ENCODE assay signal across 8 cellular contexts in genomic region chr17:62968445-62968923, GRCh38. TPM values are rescaled to one million over a fixed set of nuclear protein-coding genes. Genes with fewer than 3 reads are reported as not detected.
DNase-seq lines count a peak whose midpoint lies in the region; ATAC-seq, FAIRE-seq and TF ChIP-seq lines count a peak whose summit lies in the region.

No MANE protein-coding gene starts in this region.

- no peak overlapping the region for H3K9ac ChIP-seq in kidney (ENCODE audit: low read length in 2 of 2)

- H3K9me3 ChIP-seq in breast epithelium (no peaks in the 10 kb centered on the region), kidney (ENCODE audit: control insufficient read depth in 1 of 2, low read length in 2 of 2) (no peaks in the 10 kb centered on the region)

- no peak overlapping the region for H3K27ac ChIP-seq in breast epithelium
- no peak overlapping the region for H3K27ac ChIP-seq in kidney (ENCODE audit: low read depth in 2 of 2, low read length in 2 of 2)

- H3K27ac Mint-ChIP-seq in T-helper 1 cell treated with Interleukin-12 subunit alpha and Interleukin-12 subunit beta and Interleukin-4 antibody, amounts not matched to agents 30 μg/mL and 1 μg/mL, for 36 hours = no peak overlapping the region

- peaks cover 0 to 8% of the 10 kb centered on the region in 2 donors for H3K4me1 ChIP-seq in breast epithelium
- peaks cover 3 to 8% of the 10 kb centered on the region in 2 donors for H3K4me1 ChIP-seq in kidney (ENCODE audit: control insufficient read depth in 1 of 2, insufficient read depth in 1 of 2, low read depth in 1 of 2, low read length in 2 of 2)

- no peaks in the 10 kb centered on the region for H3K9me3 Mint-ChIP-seq in T-helper 1 cell treated with Interleukin-12 subunit alpha and Interleukin-12 subunit beta and Interleukin-4 antibody, amounts not matched to agents 30 μg/mL and 1 μg/mL, for 36 hours

- peaks cover 24% of the 10 kb centered on the region for H3K4me1 Mint-ChIP-seq in T-helper 1 cell treated with Interleukin-12 subunit alpha and Interleukin-12 subunit beta and Interleukin-4 antibody, amounts not matched to agents 30 μg/mL and 1 μg/mL, for 36 hours (ENCODE audit: low read depth)

- peak overlapping the region in 1 of 3 donors; percentile 98 for H3K4me3 ChIP-seq in breast epithelium
- H3K4me3 ChIP-seq in kidney (ENCODE audit: low read length in 2 of 2) = no peak overlapping the region

- H3K36me3 ChIP-seq in breast epithelium (no peaks in the 10 kb centered on the region), kidney (ENCODE audit: control insufficient read depth in 1 of 2, insufficient read depth in 2 of 2, low read length in 2 of 2) (no peaks in the 10 kb centered on the region)

- peak; percentile 60 for ATAC-seq in Right ventricle myocardium inferior
- ATAC-seq in HG02884 (IDR thresholded peaks at IDR 0.05; ENCODE audit: unreplicated experiment) = peak; percentile 56

- TF ChIP-seq CTCF in breast epithelium (IDR thresholded peaks at IDR 0.05) (peak; percentile 82 to 91 (median 85)), kidney (IDR thresholded peaks at IDR 0.05; ENCODE audit: borderline replicate concordance, extremely low read depth, insufficient read depth) (peak; percentile 80)

- H3K4me3 Mint-ChIP-seq in T-helper 1 cell treated with Interleukin-12 subunit alpha and Interleukin-12 subunit beta and Interleukin-4 antibody, amounts not matched to agents 30 μg/mL and 1 μg/mL, for 36 hours = peak overlapping the region; percentile 33

- H3K36me3 Mint-ChIP-seq in T-helper 1 cell treated with Interleukin-12 subunit alpha and Interleukin-12 subunit beta and Interleukin-4 antibody, amounts not matched to agents 30 μg/mL and 1 μg/mL, for 36 hours (ENCODE audit: low read depth) = no peaks in the 10 kb centered on the region

- no peak for DNase-seq in Right ventricle myocardium inferior (ENCODE audit: missing footprints)
- no peak for DNase-seq in cardiac septum (ENCODE audit: low spot score)
- DNase-seq in NCI-H187 (lab: John Stamatoyannopoulos, UW) = peak; percentile 35 to 43
- DNase-seq in breast epithelium (ENCODE audit: low spot score in 2 of 2) = peak in 1 of 2 donors; percentile 46
- no peak for DNase-seq in kidney
- DNase-seq in stimulated activated CD4-positive, alpha-beta T cell treated with anti-CD3 and anti-CD28 coated beads, Interleukin-2, amount 100 ng/mL, for 48 hours = peak; percentile 16 to 31

- intact Hi-C loops in Right ventricle myocardium inferior (cut with DNase I) = loop anchor here (1.0 kb wide), 1 partner anchor 262 kb away; no protein-coding TSS in a partner anchor
- intact Hi-C loops in cardiac septum (cut with DNase I) = loop anchor here (1.0 to 5.0 kb wide), 2 partner anchors 76 to 265 kb away; no protein-coding TSS in a partner anchor
- intact Hi-C loops in breast epithelium (cut with DNase I; ENCODE audit: low total_unique reads) = no loop called here
- intact Hi-C loops in kidney (cut with DNase I) = loop anchor here (10.0 kb wide), 1 partner anchor 264 kb away; no protein-coding TSS in a partner anchor

- no peaks in the 10 kb centered on the region for H3K27me3 ChIP-seq in breast epithelium

- TF ChIP-seq POLR2A in breast epithelium (IDR thresholded peaks at IDR 0.05) = no peak

- H3K27me3 Mint-ChIP-seq in T-helper 1 cell treated with Interleukin-12 subunit alpha and Interleukin-12 subunit beta and Interleukin-4 antibody, amounts not matched to agents 30 μg/mL and 1 μg/mL, for 36 hours (ENCODE audit: low read depth) = peaks cover 56% of the 10 kb centered on the region

- FAIRE-seq in kidney (lab: Jason Lieb, UNC) = peak; percentile 79

RNA-seq across cellular contexts. Expression of gene TANC2, which starts 2.4 kb away (rescaled TPM):
- 7.1 TPM for total RNA-seq in Right ventricle myocardium inferior
- total RNA-seq in cardiac septum = 21.8 TPM
- 10 to 100 TPM; 25.9 to 64.9 (median 31.0) TPM for total RNA-seq in breast epithelium
- total RNA-seq in kidney = 73.9 TPM
- 3.2 TPM for polyA plus RNA-seq in kidney (ENCODE audit: insufficient read depth, low read depth, low replicate concordance)

Comparison
In these comparisons a context has a peak if more than half of its experiments do, and no peak if none do; other contexts are left out.
1. DNase-seq: peak in NCI-H187 (2 of 2) and stimulated activated CD4-positive, alpha-beta T cell treated with anti-CD3 and anti-CD28 coated beads, Interleukin-2, amount 100 ng/mL, for 48 hours (2 of 2); none in Right ventricle myocardium inferior (single experiment), cardiac septum (single experiment) and kidney (single experiment).